16 cellular contexts compared by ENCODE assay signal in the genomic region with DNA sequence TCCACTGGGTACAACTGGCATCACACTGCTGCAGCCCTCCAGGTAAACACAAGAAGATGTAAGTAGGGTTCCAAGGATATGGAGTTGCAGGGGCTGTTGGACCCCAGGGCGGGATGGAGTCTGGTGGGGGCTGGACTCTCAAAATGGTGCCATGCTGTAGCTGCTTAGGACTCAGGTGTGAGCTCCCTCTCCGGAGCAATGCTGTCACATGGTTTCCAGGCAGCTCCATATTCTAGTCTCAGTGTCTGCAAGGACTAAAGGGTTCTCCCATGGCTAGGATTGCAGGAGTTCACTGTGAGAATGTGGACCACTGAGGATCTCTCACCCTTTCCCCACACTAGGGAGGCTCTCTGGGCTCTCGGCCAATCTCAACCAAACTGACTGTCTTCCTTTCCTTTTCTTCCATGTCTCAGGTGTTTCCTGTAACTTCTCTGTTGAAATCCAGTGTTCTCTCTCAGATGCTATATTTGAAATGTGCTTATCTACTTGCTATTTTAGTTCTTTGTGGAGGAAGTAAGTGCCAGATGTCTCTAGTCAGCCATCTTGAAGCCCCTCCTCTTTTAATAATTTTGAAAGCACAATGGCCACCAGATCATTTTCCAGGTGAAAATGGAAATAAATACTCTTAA.
"Had no signal": no experiment of that assay in that cellular context is flagged by ENCODE, and none has a peak within 500 bp of the region (broad histone marks: within the 10 kb centered on the region; RNA-seq: fewer than 3 reads in every experiment).

No MANE protein-coding gene starts in this region.

- H3K27ac Mint-ChIP-seq: activated CD8-positive, alpha-beta T cell treated with anti-CD3 and anti-CD28 coated beads, Interleukin-2, amount 10 ng/mL, durations not matched to agents 7 days and 5 days; activated naive CD8-positive, alpha-beta T cell treated with anti-CD3 and anti-CD28 coated beads, Interleukin-2, amount 10 ng/mL, durations not matched to agents 7 days and 5 days; memory B cell; nephron; stimulated activated naive B cell treated with anti-CD40 and anti-IgM and Interleukin-4, amounts not matched to agents 10 μg/mL and 1 μg/mL and 100 μg/mL, for 72 hours had no signal

- ATAC-seq: activated CD8-positive, alpha-beta T cell treated with anti-CD3 and anti-CD28 coated beads, Interleukin-2, amount 10 ng/mL, durations not matched to agents 7 days and 5 days; gastroesophageal sphincter; stimulated activated naive B cell treated with anti-CD40 and anti-IgM and Interleukin-4, amounts not matched to agents 10 μg/mL and 1 μg/mL and 100 μg/mL, for 72 hours had no signal

- H3K4me3 Mint-ChIP-seq: activated CD8-positive, alpha-beta T cell treated with anti-CD3 and anti-CD28 coated beads, Interleukin-2, amount 10 ng/mL, durations not matched to agents 7 days and 5 days; activated naive CD8-positive, alpha-beta T cell treated with anti-CD3 and anti-CD28 coated beads, Interleukin-2, amount 10 ng/mL, durations not matched to agents 7 days and 5 days; memory B cell; nephron; stimulated activated naive B cell treated with anti-CD40 and anti-IgM and Interleukin-4, amounts not matched to agents 10 μg/mL and 1 μg/mL and 100 μg/mL, for 72 hours had no signal

- DNase-seq: activated CD4-positive, alpha-beta T cell treated with anti-CD3 and anti-CD28 coated beads for 4 hours; activated CD8-positive, alpha-beta memory T cell treated with anti-CD3 and anti-CD28 coated beads, Interleukin-2, amount 50 U/mL, for 48 hours; activated CD8-positive, alpha-beta T cell treated with anti-CD3 and anti-CD28 coated beads, Interleukin-2, amount 10 ng/mL, durations not matched to agents 7 days and 5 days; activated naive CD8-positive, alpha-beta T cell treated with anti-CD3 and anti-CD28 coated beads, Interleukin-2, amount 10 ng/mL, durations not matched to agents 7 days and 5 days; anterior cingulate cortex; sigmoid colon; stimulated activated CD4-positive, alpha-beta T cell treated with anti-CD3 and anti-CD28 coated beads, Interleukin-2, amount 100 ng/mL, for 24 hours; stimulated activated naive B cell treated with anti-CD40 and anti-IgM and Interleukin-4, amounts not matched to agents 10 μg/mL and 1 μg/mL and 100 μg/mL, for 72 hours; T1000; WERI-Rb-1 had no signal

- H3K27ac ChIP-seq: gastroesophageal sphincter, prostate gland, sigmoid colon, tibial nerve, vagina, WERI-Rb-1 had no signal

- H3K27me3 Mint-ChIP-seq: stimulated activated naive B cell treated with anti-CD40 and anti-IgM and Interleukin-4, amounts not matched to agents 10 μg/mL and 1 μg/mL and 100 μg/mL, for 72 hours had no signal

- H3K4me1 ChIP-seq: gastroesophageal sphincter, prostate gland, sigmoid colon, tibial nerve, vagina had no signal

- H3K4me1 Mint-ChIP-seq: memory B cell, nephron had no signal

- H3K9me3 ChIP-seq: prostate gland, sigmoid colon had no signal

- H3K36me3 ChIP-seq: gastroesophageal sphincter, prostate gland, sigmoid colon, tibial nerve, vagina, WERI-Rb-1 had no signal

- H3K27me3 ChIP-seq: gastroesophageal sphincter, sigmoid colon, tibial nerve, vagina had no signal

- H3K4me3 ChIP-seq: gastroesophageal sphincter, prostate gland, sigmoid colon, tibial nerve, vagina had no signal
